ENCODE assay signal across 8 cellular contexts in genomic region chr5:149381986-149382338, GRCh38. TPM values are rescaled to one million over a fixed set of nuclear protein-coding genes. Genes with fewer than 3 reads are reported as not detected.
DNase-seq lines count a peak whose midpoint lies in the region; ATAC-seq and TF ChIP-seq lines count a peak whose summit lies in the region.

No MANE protein-coding gene starts in this region.

- 44 to 50% methylated on average over 16 of the region's 16 CpGs for WGBS in testis, 2 donors

- peak; percentile 74 for ATAC-seq in GM18909 (IDR thresholded peaks at IDR 0.05; ENCODE audit: poor library complexity, unreplicated experiment)
- ATAC-seq in HG03558 (IDR thresholded peaks at IDR 0.05; ENCODE audit: extremely low read depth, unreplicated experiment) = peak; percentile 84
- ATAC-seq in RWPE2 (ENCODE audit: low read depth) = peak; percentile 90
- peak; percentile 76 for ATAC-seq in foreskin keratinocyte

- DNase-seq in AML-193 (lab: John Stamatoyannopoulos, UW) (peak; percentile 52 to 53), RWPE2 (ENCODE audit: low spot score) (no peak), foreskin keratinocyte (no peak), occipital lobe (lab: John Stamatoyannopoulos, UW) (peak; percentile 4), testis (peak; percentile 86)
- peak; percentile 92 for DNase-seq in activated effector memory CD4-positive, alpha-beta T cell treated with anti-CD3 and anti-CD28 coated beads, Interleukin-2, amount 50 U/mL, for 16 hours

- intact Hi-C loops in testis (cut with DNase I; ENCODE audit: low total_unique reads) = loop anchor here (5.0 kb wide), 2 partner anchors 35 to 50 kb away; no protein-coding TSS in a partner anchor

- H3K9me3 ChIP-seq in RWPE2 (ENCODE audit: severe bottlenecking) = no peaks in the 10 kb centered on the region
- H3K9me3 ChIP-seq in testis = no peaks in the 10 kb centered on the region

- H3K27me3 ChIP-seq in RWPE2 (ENCODE audit: insufficient read depth, poor library complexity, severe bottlenecking) = no peaks in the 10 kb centered on the region
- no peaks in the 10 kb centered on the region for H3K27me3 ChIP-seq in foreskin keratinocyte
- H3K27me3 ChIP-seq in testis = no peaks in the 10 kb centered on the region

- no peak overlapping the region for H3K4me3 ChIP-seq in RWPE2 (ENCODE audit: severe bottlenecking)
- H3K4me3 ChIP-seq in testis = no peak overlapping the region

- TF ChIP-seq POLR2A in testis (IDR thresholded peaks at IDR 0.05) = no peak

- H3K36me3 ChIP-seq in RWPE2 (ENCODE audit: low read depth) (no peaks in the 10 kb centered on the region), testis (ENCODE audit: low read depth, missing control alignments) (no peaks in the 10 kb centered on the region)

- no peak overlapping the region for H3K27ac ChIP-seq in RWPE2 (ENCODE audit: poor library complexity, severe bottlenecking)
- H3K27ac ChIP-seq in foreskin keratinocyte = no peak overlapping the region
- H3K27ac ChIP-seq in testis = peak overlapping the region; percentile 78 to 91

- no peaks in the 10 kb centered on the region for H3K4me1 ChIP-seq in RWPE2 (ENCODE audit: insufficient read depth, poor library complexity, severe bottlenecking)
- no peaks in the 10 kb centered on the region for H3K4me1 ChIP-seq in foreskin keratinocyte
- H3K4me1 ChIP-seq in testis = peaks cover 80% of the 10 kb centered on the region

- TF ChIP-seq CTCF in RWPE2 (IDR thresholded peaks at IDR 0.05; ENCODE audit: poor library complexity, severe bottlenecking) (peak; percentile 98), foreskin keratinocyte (conservative IDR thresholded peaks at IDR 0.05) (peak; percentile 89), testis (IDR thresholded peaks at IDR 0.05) (peak; percentile 94 to 96 (median 96))

RNA-seq across cellular contexts. Expression of gene IL17B, which starts 2.9 kb away (rescaled TPM):
- not detected in 2 replicates for total RNA-seq in foreskin keratinocyte
- polyA plus RNA-seq in foreskin keratinocyte = not detected in 2 replicates
- not detected for total RNA-seq in occipital lobe
- 10 to 100 TPM in 1 of 2 donors, 1 to 10 TPM in 1; 4.7 to 12.4 TPM for total RNA-seq in testis
- polyA plus RNA-seq in testis (ENCODE audit: insufficient read depth, low read depth, low replicate concordance) = 5.0 TPM

RNA-seq across cellular contexts. Expression of gene PCYOX1L, which starts 24.1 kb away (rescaled TPM):
- total RNA-seq in foreskin keratinocyte (6.8 and 7.0 TPM in 2 replicates), occipital lobe (11.9 TPM), testis (10 to 100 TPM; 29.9 to 30.5 TPM)
- polyA plus RNA-seq in foreskin keratinocyte (4.7 and 6.0 TPM in 2 replicates), testis (ENCODE audit: insufficient read depth, low read depth, low replicate concordance) (24.6 TPM)

RNA-seq across cellular contexts. Expression of gene GRPEL2, which starts 36.7 kb away (rescaled TPM):
- total RNA-seq in foreskin keratinocyte (24.9 and 25.2 TPM in 2 replicates), occipital lobe (59.9 TPM), testis (10 to 100 TPM; 13.3 to 14.3 TPM)
- polyA plus RNA-seq in foreskin keratinocyte (7.7 and 9.5 TPM in 2 replicates), testis (ENCODE audit: insufficient read depth, low read depth, low replicate concordance) (11.6 TPM)

Comparison
In these comparisons a context has a peak if more than half of its experiments do, and no peak if none do; other contexts are left out.
1. DNase-seq: peak in AML-193 (2 of 2), activated effector memory CD4-positive, alpha-beta T cell treated with anti-CD3 and anti-CD28 coated beads, Interleukin-2, amount 50 U/mL, for 16 hours (single experiment), occipital lobe (single experiment) and testis (single experiment); none in RWPE2 (single experiment) and foreskin keratinocyte (0 of 2).
2. H3K27ac ChIP-seq: peak in testis (2 of 2); none in RWPE2 (single experiment) and foreskin keratinocyte (single experiment).
3. Peak in every context shown above with its lines, with median percentiles within 50 percentile points of each other: ATAC-seq and CTCF ChIP-seq.